In genomic region chr3:72382460-72382859, GRCh38 we compare ENCODE assay signal across 21 cellular contexts.
DNase-seq lines count a peak whose midpoint lies in the region; ATAC-seq and TF ChIP-seq lines count a peak whose summit lies in the region.
"Had no signal": no experiment of that assay in that cellular context is flagged by ENCODE, and none has a peak within 500 bp of the region (broad histone marks: within the 10 kb centered on the region; RNA-seq: fewer than 3 reads in every experiment).

No MANE protein-coding gene starts in this region.

- H2AFZ ChIP-seq in Loucy (ENCODE audit: low read length), result no peak overlapping the region

- ATAC-seq in CD4-positive, CD25-positive, alpha-beta regulatory T cell (ENCODE audit: low read depth in 2 of 2), result no peak
- ATAC-seq in naive thymus-derived CD4-positive, alpha-beta T cell, result no peak
- ATAC-seq in HG02623 (IDR thresholded peaks at IDR 0.05; ENCODE audit: unreplicated experiment), result no peak
- ATAC-seq: GM12878, HepG2 had no signal

- no peak overlapping the region for H3K4me3 ChIP-seq in CD4-positive, CD25-positive, alpha-beta regulatory T cell (ENCODE audit: low read depth, low read length)
- H3K4me3 ChIP-seq in Loucy (ENCODE audit: low read length, poor library complexity, severe bottlenecking), result no peak overlapping the region
- no peak overlapping the region for H3K4me3 ChIP-seq in naive thymus-derived CD4-positive, alpha-beta T cell (ENCODE audit: low read length)
- H3K4me3 ChIP-seq: GM12878 had no signal

- H3K27me3 Mint-ChIP-seq in activated CD4-positive, alpha-beta memory T cell treated with anti-CD3 and anti-CD28 coated beads for 36 hours, result no peaks in the 10 kb centered on the region
- no peaks in the 10 kb centered on the region for H3K27me3 Mint-ChIP-seq in activated CD4-positive, alpha-beta memory T cell treated with anti-CD3 and anti-CD28 coated beads, Interleukin-2, amount 10 ng/mL, durations not matched to agents 7 days and 5 days
- no peaks in the 10 kb centered on the region for H3K27me3 Mint-ChIP-seq in CD4-positive, CD25-positive, alpha-beta regulatory T cell
- H3K27me3 Mint-ChIP-seq in naive thymus-derived CD4-positive, alpha-beta T cell, result no peaks in the 10 kb centered on the region
- H3K27me3 Mint-ChIP-seq: B cell had no signal

- peaks cover 14% of the 10 kb centered on the region for H3K36me3 ChIP-seq in CD4-positive, CD25-positive, alpha-beta regulatory T cell (ENCODE audit: control insufficient read depth, insufficient read depth, low read length)
- peaks cover 18% of the 10 kb centered on the region; the same call in 1 of the 2 replicates for H3K36me3 ChIP-seq in Loucy (ENCODE audit: insufficient read depth, low read length)
- peaks cover 0 to 11% (median 0%) of the 10 kb centered on the region in 3 experiments for H3K36me3 ChIP-seq in naive thymus-derived CD4-positive, alpha-beta T cell (ENCODE audit: control insufficient read depth in 2 of 3, insufficient read depth in 3 of 3, low read length in 3 of 3)

- H3K4me2 ChIP-seq in Loucy (ENCODE audit: low read depth, low read length, poor library complexity, severe bottlenecking), result peak overlapping the region; percentile 12

- DNase-seq in activated CD4-positive, alpha-beta memory T cell treated with anti-CD3 and anti-CD28 coated beads for 36 hours, result no peak
- DNase-seq in activated CD4-positive, alpha-beta memory T cell treated with anti-CD3 and anti-CD28 coated beads, Interleukin-2, amount 10 ng/mL, durations not matched to agents 7 days and 5 days, result no peak
- DNase-seq in CD4-positive, CD25-positive, alpha-beta regulatory T cell, result no peak
- no peak for DNase-seq in naive thymus-derived CD4-positive, alpha-beta T cell
- DNase-seq in hypothalamus (lab: John Stamatoyannopoulos, UW) (no peak), NCI-H526 (lab: John Stamatoyannopoulos, UW) (no peak)
- DNase-seq: Calu3, DMS53, EL, KBM-7, NCI-H1694 treated with DMSO at 0.1 percent for 48 hours, NCI-H2107, NCI-H2227 treated with DMSO at 0.1 percent for 48 hours, NCI-H510A treated with DMSO at 0.1 percent for 48 hours, NCI-H82, SIG-M5 had no signal

- intact Hi-C loops in activated CD4-positive, alpha-beta memory T cell treated with anti-CD3 and anti-CD28 coated beads for 36 hours (cut with micrococcal nuclease), result no loop called here
- intact Hi-C loops in naive thymus-derived CD4-positive, alpha-beta T cell (cut with micrococcal nuclease), result loop anchor here in 1 of 2 donors (5.0 kb wide), 1 partner anchor 45 kb away; no protein-coding TSS in a partner anchor

- no peak for TF ChIP-seq CTCF in Loucy (conservative IDR thresholded peaks at IDR 0.05; ENCODE audit: low read length)

- H3K4me1 Mint-ChIP-seq in activated CD4-positive, alpha-beta memory T cell treated with anti-CD3 and anti-CD28 coated beads for 36 hours (ENCODE audit: low read depth), result peaks cover 86% of the 10 kb centered on the region
- H3K4me1 Mint-ChIP-seq in activated CD4-positive, alpha-beta memory T cell treated with anti-CD3 and anti-CD28 coated beads, Interleukin-2, amount 10 ng/mL, durations not matched to agents 7 days and 5 days, result peaks cover 65% of the 10 kb centered on the region
- H3K4me1 Mint-ChIP-seq in CD4-positive, CD25-positive, alpha-beta regulatory T cell, result peaks cover 15 to 88% (median 68%) of the 10 kb centered on the region in 4 donors
- peaks cover 39 to 94% (median 76%) of the 10 kb centered on the region in 7 donors for H3K4me1 Mint-ChIP-seq in naive thymus-derived CD4-positive, alpha-beta T cell

- POLR2A ChIA-PET in activated CD4-positive, alpha-beta memory T cell treated with anti-CD3 and anti-CD28 coated beads for 36 hours (lab: Charles Lee), result no interaction called here
- POLR2A ChIA-PET in activated CD4-positive, alpha-beta memory T cell treated with anti-CD3 and anti-CD28 coated beads, Interleukin-2, amount 10 ng/mL, durations not matched to agents 7 days and 5 days (lab: Charles Lee), result no interaction called here
- POLR2A ChIA-PET in naive thymus-derived CD4-positive, alpha-beta T cell (lab: Charles Lee), result no interaction called here

- H3K9ac ChIP-seq in Loucy (ENCODE audit: low read depth, low read length, poor library complexity, severe bottlenecking), result no peak overlapping the region

- H3K27ac Mint-ChIP-seq in activated CD4-positive, alpha-beta memory T cell treated with anti-CD3 and anti-CD28 coated beads for 36 hours, result peak overlapping the region; percentile 8
- H3K27ac Mint-ChIP-seq in activated CD4-positive, alpha-beta memory T cell treated with anti-CD3 and anti-CD28 coated beads, Interleukin-2, amount 10 ng/mL, durations not matched to agents 7 days and 5 days, result no peak overlapping the region
- H3K27ac Mint-ChIP-seq in CD4-positive, CD25-positive, alpha-beta regulatory T cell, result peak overlapping the region; percentile 31 to 91 (median 54)
- H3K27ac Mint-ChIP-seq in naive thymus-derived CD4-positive, alpha-beta T cell, result peak overlapping the region in 7 of 9 donors; percentile 9 to 83 (median 38)
- H3K27ac Mint-ChIP-seq: B cell had no signal

- H3K4me1 ChIP-seq in CD4-positive, CD25-positive, alpha-beta regulatory T cell (ENCODE audit: control insufficient read depth, insufficient read depth, low read length, poor library complexity, severe bottlenecking), result no peaks in the 10 kb centered on the region
- peaks cover 87% of the 10 kb centered on the region for H3K4me1 ChIP-seq in Loucy (ENCODE audit: insufficient read depth, low read length, poor library complexity, severe bottlenecking)
- H3K4me1 ChIP-seq in naive thymus-derived CD4-positive, alpha-beta T cell (ENCODE audit: control insufficient read depth in 2 of 2, insufficient read depth in 2 of 2, low read length in 2 of 2), result peaks cover 0 to 29% of the 10 kb centered on the region in 2 donors

- no peak overlapping the region for H3K4me3 Mint-ChIP-seq in activated CD4-positive, alpha-beta memory T cell treated with anti-CD3 and anti-CD28 coated beads for 36 hours
- no peak overlapping the region for H3K4me3 Mint-ChIP-seq in activated CD4-positive, alpha-beta memory T cell treated with anti-CD3 and anti-CD28 coated beads, Interleukin-2, amount 10 ng/mL, durations not matched to agents 7 days and 5 days
- no peak overlapping the region for H3K4me3 Mint-ChIP-seq in CD4-positive, CD25-positive, alpha-beta regulatory T cell
- peak overlapping the region in 3 of 10 donors; percentile 6 to 18 (median 6) for H3K4me3 Mint-ChIP-seq in naive thymus-derived CD4-positive, alpha-beta T cell
- H3K4me3 Mint-ChIP-seq: B cell had no signal

- H3K27ac ChIP-seq in CD4-positive, CD25-positive, alpha-beta regulatory T cell (ENCODE audit: insufficient read depth, low read length, poor library complexity, severe bottlenecking), result no peak overlapping the region
- H3K27ac ChIP-seq in naive thymus-derived CD4-positive, alpha-beta T cell (ENCODE audit: low read depth, low read length), result no peak overlapping the region

- H3K36me3 Mint-ChIP-seq in activated CD4-positive, alpha-beta memory T cell treated with anti-CD3 and anti-CD28 coated beads for 36 hours, result peaks cover 13% of the 10 kb centered on the region
- H3K36me3 Mint-ChIP-seq in activated CD4-positive, alpha-beta memory T cell treated with anti-CD3 and anti-CD28 coated beads, Interleukin-2, amount 10 ng/mL, durations not matched to agents 7 days and 5 days (ENCODE audit: low read depth), result peaks cover 16% of the 10 kb centered on the region
- peaks cover 10% of the 10 kb centered on the region for H3K36me3 Mint-ChIP-seq in CD4-positive, CD25-positive, alpha-beta regulatory T cell
- H3K36me3 Mint-ChIP-seq in naive thymus-derived CD4-positive, alpha-beta T cell, result peaks cover 5 to 20% (median 10%) of the 10 kb centered on the region in 5 donors

- peaks cover 90% of the 10 kb centered on the region for H4K20me1 ChIP-seq in Loucy (ENCODE audit: insufficient read depth, low read length, poor library complexity, severe bottlenecking)

- H3K27me3 ChIP-seq in CD4-positive, CD25-positive, alpha-beta regulatory T cell (ENCODE audit: control insufficient read depth, insufficient read depth, low read length), result no peaks in the 10 kb centered on the region
- H3K27me3 ChIP-seq in Loucy (ENCODE audit: insufficient read depth, low read length, poor library complexity, severe bottlenecking), result no peaks in the 10 kb centered on the region
- H3K27me3 ChIP-seq in naive thymus-derived CD4-positive, alpha-beta T cell (ENCODE audit: control insufficient read depth in 2 of 2, insufficient read depth in 2 of 2, low read length in 2 of 2), result no peaks in the 10 kb centered on the region

- CTCF ChIA-PET in activated CD4-positive, alpha-beta memory T cell treated with anti-CD3 and anti-CD28 coated beads for 36 hours (lab: Charles Lee), result interaction anchor here (1.1 kb wide), 1 partner anchor 157 kb away, joined by 3 read pairs; no protein-coding TSS in a partner anchor
- CTCF ChIA-PET in activated CD4-positive, alpha-beta memory T cell treated with anti-CD3 and anti-CD28 coated beads, Interleukin-2, amount 10 ng/mL, durations not matched to agents 7 days and 5 days (lab: Charles Lee), result no interaction called here
- CTCF ChIA-PET in naive thymus-derived CD4-positive, alpha-beta T cell (lab: Charles Lee), result no interaction called here

- no peaks in the 10 kb centered on the region for H3K9me2 ChIP-seq in Loucy (replicated peaks; ENCODE audit: low read depth, low read length)

- H3F3A ChIP-seq in Loucy (ENCODE audit: low read depth), result no peaks in the 10 kb centered on the region

- H3K79me2 ChIP-seq in Loucy (ENCODE audit: insufficient read depth, low read length), result peaks cover 96% of the 10 kb centered on the region

- H3K9me3 Mint-ChIP-seq in activated CD4-positive, alpha-beta memory T cell treated with anti-CD3 and anti-CD28 coated beads for 36 hours, result no peaks in the 10 kb centered on the region
- H3K9me3 Mint-ChIP-seq in activated CD4-positive, alpha-beta memory T cell treated with anti-CD3 and anti-CD28 coated beads, Interleukin-2, amount 10 ng/mL, durations not matched to agents 7 days and 5 days, result no peaks in the 10 kb centered on the region
- H3K9me3 Mint-ChIP-seq in CD4-positive, CD25-positive, alpha-beta regulatory T cell, result no peaks in the 10 kb centered on the region
- H3K9me3 Mint-ChIP-seq in naive thymus-derived CD4-positive, alpha-beta T cell, result no peaks in the 10 kb centered on the region

- H3K9me3 ChIP-seq in CD4-positive, CD25-positive, alpha-beta regulatory T cell (ENCODE audit: control insufficient read depth in 2 of 2, low read length in 2 of 2), result no peaks in the 10 kb centered on the region
- H3K9me3 ChIP-seq in Loucy (ENCODE audit: insufficient read depth, low read depth, low read length), result no peaks in the 10 kb centered on the region
- H3K9me3 ChIP-seq in naive thymus-derived CD4-positive, alpha-beta T cell (ENCODE audit: control insufficient read depth in 2 of 3, low read length in 3 of 3), result no peaks in the 10 kb centered on the region
